In genomic region chr3:177114253-177114652, GRCh38 we compare ENCODE assay signal across 23 cellular contexts.
A peak's percentile ranks its signal among the peaks of the same experiment; 100 is the strongest.
DNase-seq lines count a peak whose midpoint lies in the region; ATAC-seq, FAIRE-seq and TF ChIP-seq lines count a peak whose summit lies in the region.
"Had no signal": no experiment of that assay in that cellular context is flagged by ENCODE, and none has a peak within 500 bp of the region (broad histone marks: within the 10 kb centered on the region; RNA-seq: fewer than 3 reads in every experiment).

No MANE protein-coding gene starts in this region.

- no peaks in the 10 kb centered on the region for H3K9me2 ChIP-seq in SU-DHL-6 (replicated peaks; ENCODE audit: insufficient read depth, low read length)

- H3K9me3 ChIP-seq in HepG2 (ENCODE audit: low read length): no peaks in the 10 kb centered on the region
- H3K9me3 ChIP-seq in right lobe of liver: no peaks in the 10 kb centered on the region
- H3K9me3 ChIP-seq in SU-DHL-6 (ENCODE audit: insufficient read depth, low read length): no peaks in the 10 kb centered on the region
- no peaks in the 10 kb centered on the region for H3K9me3 ChIP-seq in trophoblast cell (ENCODE audit: insufficient read depth, low read depth, low read length)
- H3K9me3 ChIP-seq in prostate gland: no peaks in the 10 kb centered on the region
- H3K9me3 ChIP-seq: A549 had no signal

- H3K9ac ChIP-seq in HepG2 (ENCODE audit: insufficient read depth, low read depth, low read length): no peak overlapping the region
- no peak overlapping the region for H3K9ac ChIP-seq in SU-DHL-6 (ENCODE audit: low read length)
- H3K9ac ChIP-seq in trophoblast cell (ENCODE audit: low read length): no peak overlapping the region

- no peak overlapping the region for H3K27ac ChIP-seq in HepG2 (ENCODE audit: extremely low read length, insufficient read depth, low read length)
- H3K27ac ChIP-seq in right lobe of liver: no peak overlapping the region
- H3K27ac ChIP-seq in SU-DHL-6 (ENCODE audit: low read depth, low read length): peak overlapping the region; percentile 77; the same call in 1 of the 2 replicates
- no peak overlapping the region for H3K27ac ChIP-seq in trophoblast cell (ENCODE audit: low read depth, low read length)
- H3K27ac ChIP-seq in prostate gland: no peak overlapping the region
- H3K27ac ChIP-seq: 22Rv1, A549 had no signal

- no peak overlapping the region for H3K4me2 ChIP-seq in HepG2 (ENCODE audit: low read depth, low read length)
- H3K4me2 ChIP-seq in SU-DHL-6 (ENCODE audit: low read depth, low read length, poor library complexity, severe bottlenecking): peak overlapping the region; percentile 82
- H3K4me2 ChIP-seq in trophoblast cell (ENCODE audit: low read length): no peak overlapping the region
- H3K4me2 ChIP-seq: A549 had no signal

- intact Hi-C loops in HepG2 (cut with micrococcal nuclease; ENCODE audit: unreplicated experiment) (no loop called here), right lobe of liver (cut with DNase I) (no loop called here), prostate gland (cut with DNase I) (no loop called here)

- H2BK12ac ChIP-seq in trophoblast cell (ENCODE audit: low read length): no peak overlapping the region

- no TSS peak for BruUV-seq in HepG2 (replicated peaks; lab: Mats Ljungman, UMichigan)

- H4K8ac ChIP-seq in trophoblast cell (ENCODE audit: low read depth, low read length): no peak overlapping the region

- no peak overlapping the region for H2BK120ac ChIP-seq in trophoblast cell (ENCODE audit: insufficient read depth, low read length, poor library complexity)

- no peak overlapping the region for H2BK5ac ChIP-seq in trophoblast cell (ENCODE audit: low read depth, low read length, poor library complexity)

- no peak overlapping the region for H4K12ac ChIP-seq in trophoblast cell (ENCODE audit: low read depth, low read length)

- H2AFZ ChIP-seq in HepG2 (ENCODE audit: low read length): no peak overlapping the region
- no peak overlapping the region for H2AFZ ChIP-seq in SU-DHL-6 (ENCODE audit: low read depth, low read length, severe bottlenecking)
- no peak overlapping the region for H2AFZ ChIP-seq in trophoblast cell (ENCODE audit: insufficient read depth, low read length, poor library complexity)

- no peak overlapping the region for H2AK5ac ChIP-seq in trophoblast cell (ENCODE audit: low read length)

- no peaks in the 10 kb centered on the region for H3K79me1 ChIP-seq in trophoblast cell (ENCODE audit: low read length)

- no peaks in the 10 kb centered on the region for H3K36me3 ChIP-seq in HepG2 (replicated peaks in 1 of 2; ENCODE audit: control insufficient read depth in 1 of 2, insufficient read depth in 2 of 2, low read length in 2 of 2)
- H3K36me3 ChIP-seq in right lobe of liver: no peaks in the 10 kb centered on the region
- no peaks in the 10 kb centered on the region for H3K36me3 ChIP-seq in SU-DHL-6 (ENCODE audit: low read length)
- peaks cover 0 to 2% of the 10 kb centered on the region in 2 experiments for H3K36me3 ChIP-seq in trophoblast cell (ENCODE audit: control insufficient read depth in 1 of 2, insufficient read depth in 2 of 2, low read length in 2 of 2)
- no peaks in the 10 kb centered on the region for H3K36me3 ChIP-seq in prostate gland

- H3K79me2 ChIP-seq in HepG2 (ENCODE audit: insufficient read depth, low read length) (peaks cover 96% of the 10 kb centered on the region), SU-DHL-6 (ENCODE audit: insufficient read depth, low read length) (peaks cover 99% of the 10 kb centered on the region), trophoblast cell (ENCODE audit: control insufficient read depth, insufficient read depth, low read length, poor library complexity) (peaks cover 8% of the 10 kb centered on the region)

- H4K20me1 ChIP-seq in HepG2 (ENCODE audit: insufficient read depth, low read length): peaks cover 63% of the 10 kb centered on the region
- H4K20me1 ChIP-seq in SU-DHL-6 (ENCODE audit: low read depth, low read length): peaks cover 9% of the 10 kb centered on the region

- H4K91ac ChIP-seq in trophoblast cell (ENCODE audit: low read depth, low read length): no peak overlapping the region

- in situ Hi-C loops in HepG2 (cut with HindIII; ENCODE audit: extremely low pct_ligation_motif_present, low pct_unique_long_range_greater_than_20kb): no loop called here

- no peak overlapping the region for H3K18ac ChIP-seq in trophoblast cell (ENCODE audit: low read length)

- no peak for TF ChIP-seq EP300 in HepG2 (IDR thresholded peaks at IDR 0.05; ENCODE audit: low read depth in 2 of 2, low read length in 2 of 2)
- no peak for TF ChIP-seq EP300 in HepG2 (CRISPR knock-in tag; IDR thresholded peaks at IDR 0.05; ENCODE audit: borderline replicate concordance)

- H3K4me3 ChIP-seq in HepG2 (replicated peaks in 1 of 3; ENCODE audit: insufficient read depth in 1 of 3, low read depth in 2 of 3, low read length in 3 of 3) (no peak overlapping the region), right lobe of liver (no peak overlapping the region), SU-DHL-6 (ENCODE audit: insufficient read depth, low read length, poor library complexity, severe bottlenecking) (no peak overlapping the region), trophoblast cell (ENCODE audit: low read depth, low read length) (no peak overlapping the region), prostate gland (no peak overlapping the region)
- H3K4me3 ChIP-seq: A549 had no signal

- peak overlapping the region; percentile 94 for H3K4ac ChIP-seq in trophoblast cell (ENCODE audit: low read depth, low read length)

- POLR2A ChIA-PET in HepG2 (lab: Yijun Ruan, JAX): no interaction called here

- peaks cover 81% of the 10 kb centered on the region for H3F3A ChIP-seq in SU-DHL-6 (ENCODE audit: insufficient read depth)

- TF ChIP-seq POLR2A in HepG2 (IDR thresholded peaks at IDR 0.05; ENCODE audit: insufficient read depth in 1 of 2, low read depth in 2 of 2, low read length in 2 of 2): no peak
- TF ChIP-seq POLR2A in right lobe of liver (IDR thresholded peaks at IDR 0.05): no peak
- no peak for TF ChIP-seq POLR2A in prostate gland (IDR thresholded peaks at IDR 0.05)

- 54% methylated on average over 3 of the region's 3 CpGs for WGBS in HepG2 (ENCODE audit: low lambda C conversion rate)
- 54% methylated on average over 3 of the region's 3 CpGs for WGBS in right lobe of liver (ENCODE audit: insufficient coverage, low coverage, low lambda C conversion rate, missing lambda C conversion rate)
- no CpG with 5 or more reads among the region's 3 CpGs for WGBS in trophoblast cell (ENCODE audit: extremely low coverage, insufficient coverage, insufficient read length)
- WGBS in prostate gland: 65% methylated on average over 3 of the region's 3 CpGs

- no peak overlapping the region for H3K14ac ChIP-seq in trophoblast cell (ENCODE audit: low read length)

- DNase-seq in HepG2 (ENCODE audit: low spot score) (no peak), right lobe of liver (no peak), trophoblast cell (no peak), prostate gland (ENCODE audit: low spot score) (no peak), frontal cortex (ENCODE audit: low spot score in 2 of 2) (no peak)
- DNase-seq: AML-193; C1 segment of cervical spinal cord; CD4-positive, alpha-beta memory T cell; CD4-positive, CD25-positive, alpha-beta regulatory T cell; CD8-positive, alpha-beta memory T cell; COR-L47; DMS 273 treated with DMSO at 0.1 percent for 48 hours; DMS153; DMS53; DMS79; DND-41; GF-D8 had no signal

- no peak overlapping the region for H3K23ac ChIP-seq in trophoblast cell (ENCODE audit: low read length)

- TF ChIP-seq CTCF in HepG2 (CRISPR knock-in tag; IDR thresholded peaks at IDR 0.05) (no peak), right lobe of liver (IDR thresholded peaks at IDR 0.05) (no peak), SU-DHL-6 (IDR thresholded peaks at IDR 0.05; ENCODE audit: insufficient read depth, low read length, poor library complexity, severe bottlenecking) (no peak), prostate gland (IDR thresholded peaks at IDR 0.05) (no peak)

- CTCF ChIA-PET in HepG2 (lab: Yijun Ruan, JAX; ENCODE audit: low intra/inter-chr PET ratio, low total read pairs): no interaction called here

- ATAC-seq in HepG2 (no peak), right lobe of liver (no peak)
- ATAC-seq: A549 had no signal

- H3K27me3 ChIP-seq in HepG2 (ENCODE audit: control insufficient read depth in 1 of 2, insufficient read depth in 2 of 2, low read length in 2 of 2) (no peaks in the 10 kb centered on the region), right lobe of liver (no peaks in the 10 kb centered on the region), SU-DHL-6 (ENCODE audit: low read length) (no peaks in the 10 kb centered on the region), trophoblast cell (ENCODE audit: insufficient read depth, low read length) (no peaks in the 10 kb centered on the region), prostate gland (replicated peaks; ENCODE audit: insufficient read depth) (no peaks in the 10 kb centered on the region)

- TF ChIP-seq RAD21 in HepG2 (CRISPR knock-in tag; IDR thresholded peaks at IDR 0.05): no peak

- peaks cover 60% of the 10 kb centered on the region for H3K4me1 ChIP-seq in HepG2 (ENCODE audit: insufficient read depth, low read length)
- H3K4me1 ChIP-seq in right lobe of liver: peaks cover 0 to 5% (median 0%) of the 10 kb centered on the region in 4 donors
- H3K4me1 ChIP-seq in trophoblast cell (ENCODE audit: control insufficient read depth in 1 of 2, insufficient read depth in 2 of 2, low read length in 2 of 2): peaks cover 0 to 2% of the 10 kb centered on the region in 2 experiments
- H3K4me1 ChIP-seq in prostate gland (replicated peaks): peaks cover 14% of the 10 kb centered on the region

- FAIRE-seq in HepG2 (lab: Jason Lieb, UNC): no peak
- FAIRE-seq in frontal cortex (lab: Jason Lieb, UNC): no peak
- FAIRE-seq: A549, G401.6, GM12891, GM19239 had no signal

TF ChIP-seq in HepG2, 621 proteins besides CTCF, POLR2A, EP300 and RAD21 (continues in another document):
- no peak for TF ChIP-seq NR2F6 (IDR thresholded peaks at IDR 0.05)
- TF ChIP-seq NR2F6 (CRISPR knock-in tag; IDR thresholded peaks at IDR 0.05): 0 out of 2 replicates have a peak, but pooled peaks have one; percentile 19
- peak; percentile 92 for TF ChIP-seq ZNF770 (CRISPR knock-in tag; IDR thresholded peaks at IDR 0.05)
- no peak for TF ChIP-seq SCMH1 (CRISPR knock-in tag; IDR thresholded peaks at IDR 0.05; ENCODE audit: borderline replicate concordance)
